In genomic region chr11:2886191-2886894, GRCh38 we compare ENCODE assay signal across 8 cellular contexts. TPM values are rescaled to one million over a fixed set of nuclear protein-coding genes. Genes with fewer than 3 reads are reported as not detected.
A peak's percentile ranks its signal among the peaks of the same experiment; 100 is the strongest.
DNase-seq lines count a peak whose midpoint lies in the region; ATAC-seq and TF ChIP-seq lines count a peak whose summit lies in the region.

No MANE protein-coding gene starts in this region.

- TF ChIP-seq CTCF in MCF 10A (IDR thresholded peaks at IDR 0.05; ENCODE audit: unreplicated experiment) (no peak), upper lobe of right lung (IDR thresholded peaks at IDR 0.05) (peak; percentile 14)

- H3K9me3 ChIP-seq in upper lobe of right lung (no peaks in the 10 kb centered on the region), MG63 (no peaks in the 10 kb centered on the region)

- H3K4me3 Mint-ChIP-seq in MCF 10A (ENCODE audit: unreplicated experiment) (no peak overlapping the region), memory B cell (peak overlapping the region; percentile 77)

- POLR2A ChIA-PET in MCF 10A (lab: Yijun Ruan, JAX), result interaction anchor here (2.4 kb wide), 1 partner anchor 353 kb away, joined by 9 read pairs; no protein-coding TSS in a partner anchor

- intact Hi-C loops in MCF 10A (cut with micrococcal nuclease) (no loop called here), upper lobe of right lung (cut with DNase I) (loop anchor here (10.0 kb wide), 1 partner anchor 82 kb away; no protein-coding TSS in a partner anchor)

- peaks cover 14% of the 10 kb centered on the region for H3K4me1 ChIP-seq in upper lobe of right lung

- no TSS peak for BruUV-seq in MCF 10A (replicated peaks; lab: Mats Ljungman, UMichigan)

- H3K36me3 ChIP-seq in upper lobe of right lung (no peaks in the 10 kb centered on the region), MG63 (no peaks in the 10 kb centered on the region)

- H3K4me1 Mint-ChIP-seq in MCF 10A (ENCODE audit: insufficient read depth, unreplicated experiment) (no peaks in the 10 kb centered on the region), memory B cell (peaks cover 8% of the 10 kb centered on the region)

- H3K27me3 Mint-ChIP-seq in MCF 10A (ENCODE audit: insufficient read depth, unreplicated experiment) (no peaks in the 10 kb centered on the region), memory B cell (peaks cover 6% of the 10 kb centered on the region)

- peak overlapping the region; percentile 47 for H3K4me3 ChIP-seq in upper lobe of right lung
- no peak overlapping the region for H3K4me3 ChIP-seq in MG63

- CTCF ChIA-PET in MCF 10A (lab: Yijun Ruan, JAX), result interaction anchor here (0.6 to 13.1 kb wide), 5 partner anchors 43 to 589 kb away, joined by 3 to 443 read pairs (median 3); partner anchors contain the start of gene PHLDA2

- H3K27ac Mint-ChIP-seq in MCF 10A (ENCODE audit: low read depth, unreplicated experiment) (peak overlapping the region; percentile 31), memory B cell (peak overlapping the region; percentile 72)

- H3K36me3 Mint-ChIP-seq in MCF 10A (ENCODE audit: insufficient read depth, unreplicated experiment) (peaks cover 7% of the 10 kb centered on the region), memory B cell (no peaks in the 10 kb centered on the region)

- H3K27me3 ChIP-seq in upper lobe of right lung (no peaks in the 10 kb centered on the region), MG63 (no peaks in the 10 kb centered on the region)

- ATAC-seq in HG03439 (IDR thresholded peaks at IDR 0.05; ENCODE audit: unreplicated experiment), result peak; percentile 15
- no peak for ATAC-seq in memory B cell (ENCODE audit: low read depth)
- no peak for ATAC-seq in upper lobe of right lung

- DNase-seq in NCI-H524 (lab: John Stamatoyannopoulos, UW) (peak; percentile 33 to 73), NCI-H524 treated with DMSO at 0.1 percent for 48 hours (lab: John Stamatoyannopoulos, UW) (no peak), MCF 10A (ENCODE audit: unreplicated experiment) (no peak), memory B cell (ENCODE audit: low spot score in 2 of 2) (peak in 1 of 2 donors; percentile 44), upper lobe of right lung (no peak), MG63 (no peak), NCI-H2107 (lab: John Stamatoyannopoulos, UW) (no peak)

- H3K27ac ChIP-seq in upper lobe of right lung, result no peak overlapping the region

- no peaks in the 10 kb centered on the region for H3K9me3 Mint-ChIP-seq in MCF 10A (ENCODE audit: unreplicated experiment)
- H3K9me3 Mint-ChIP-seq in memory B cell, result no peaks in the 10 kb centered on the region

RNA-seq across cellular contexts. Expression of gene CDKN1C, which starts 0.8 kb away (rescaled TPM):
- total RNA-seq in MCF 10A (2022), result 5.7 and 6.9 TPM in 2 replicates
- total RNA-seq in upper lobe of right lung, result 42.1 TPM
- total RNA-seq in MG63 (2014; rRNA removed; shearing (Covaris generic); ENCODE audit: low replicate concordance), result 0.56 TPM in 1 of 2 replicates, not detected in the other

RNA-seq across cellular contexts. Expression of gene PHLDA2, which starts 42.9 kb away (rescaled TPM):
- total RNA-seq in MCF 10A (2022), result 118 and 135 TPM in 2 replicates
- 15.5 TPM for total RNA-seq in upper lobe of right lung
- 4.0 and 26.4 TPM in 2 replicates for total RNA-seq in MG63 (2014; rRNA removed; shearing (Covaris generic); ENCODE audit: low replicate concordance)

Comparison
In these comparisons a context has a peak if more than half of its experiments do, and no peak if none do; other contexts are left out.
1. DNase-seq: peak in NCI-H524 (2 of 2); none in NCI-H524 treated with DMSO at 0.1 percent for 48 hours (single experiment), MCF 10A (single experiment), upper lobe of right lung (single experiment), MG63 (single experiment) and NCI-H2107 (single experiment).